ENCODE assay signal across 10 cellular contexts in the genomic region with DNA sequence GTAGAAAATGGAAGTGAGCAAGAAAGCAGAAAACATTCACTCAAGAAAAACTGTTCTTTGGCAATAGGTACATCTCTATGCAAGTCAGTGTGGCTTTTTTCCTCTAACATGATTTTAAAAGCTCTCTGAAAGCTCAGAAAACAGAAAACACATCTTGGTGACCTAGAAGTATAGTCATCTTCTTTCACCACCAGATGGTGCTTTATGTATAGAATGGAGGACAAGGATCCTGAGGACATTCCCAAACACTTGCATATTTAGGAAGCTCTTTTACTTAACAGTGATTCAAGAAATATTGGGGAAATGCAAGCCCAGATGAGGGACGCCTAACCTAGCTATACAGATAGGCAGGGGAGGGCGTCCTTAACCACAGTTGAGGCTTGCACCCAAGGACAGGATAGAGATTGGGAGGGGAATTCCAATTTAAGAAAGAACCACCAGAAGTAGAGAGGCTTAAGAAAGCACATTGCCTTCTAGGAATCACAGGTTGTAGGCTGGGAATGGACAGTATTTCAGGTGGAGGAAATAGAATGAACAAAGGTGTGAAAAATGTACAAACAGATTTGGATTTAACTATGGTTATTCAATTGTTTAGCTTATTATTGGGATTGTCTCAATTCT.
DNase-seq lines count a peak whose midpoint lies in the region; ATAC-seq and TF ChIP-seq lines count a peak whose summit lies in the region.
"Had no signal": no experiment of that assay in that cellular context is flagged by ENCODE, and none has a peak within 500 bp of the region (broad histone marks: within the 10 kb centered on the region; RNA-seq: fewer than 3 reads in every experiment).

No MANE protein-coding gene starts in this region.

- H3K27ac ChIP-seq in HEK293 (ENCODE audit: extremely low read depth, low read depth, low read length): no peak overlapping the region

- ATAC-seq in GM18498 (IDR thresholded peaks at IDR 0.05; ENCODE audit: unreplicated experiment) (no peak), GM18520 (IDR thresholded peaks at IDR 0.05; ENCODE audit: unreplicated experiment) (no peak)

- H3K4me3 ChIP-seq in HEK293 (ENCODE audit: low read depth, low read length): no peak overlapping the region
- no peak overlapping the region for H3K4me3 ChIP-seq in WI38 (ENCODE audit: low read depth, low read length)

- POLR2A ChIA-PET in HEK293 (lab: Yijun Ruan, JAX): no interaction called here

- no peaks in the 10 kb centered on the region for H3K4me1 ChIP-seq in HEK293 (ENCODE audit: control insufficient read depth, insufficient read depth, low read length)

- DNase-seq in AG08395 (ENCODE audit: low spot score) (peak; percentile 55), inferior parietal cortex (ENCODE audit: extremely low spot score) (peak; percentile 48)
- DNase-seq in central memory CD4-positive, alpha-beta T cell: no peak
- DNase-seq in activated CD4-positive, CD25-positive, alpha-beta regulatory T cell (lab: John Stamatoyannopoulos, UW): no peak
- DNase-seq: activated gamma-delta T cell treated with Interleukin-2 at 50 U/mL for 16 hours, GF-D8 had no signal

- no peak for TF ChIP-seq CTCF in HEK293 (tag by site-specific recombination; IDR thresholded peaks at IDR 0.05)
- TF ChIP-seq CTCF in WI38 (IDR thresholded peaks at IDR 0.05; ENCODE audit: low read depth, low read length): peak; percentile 35; the same call in 1 of the 2 replicates

- CTCF ChIA-PET in HEK293 (lab: Yijun Ruan, JAX): interaction anchor here (0.5 to 2.3 kb wide), 34 partner anchors 8 to 561 kb away, joined by 3 to 14 read pairs (median 4); no protein-coding TSS in a partner anchor

- H3K36me3 ChIP-seq in HEK293 (ENCODE audit: control insufficient read depth in 2 of 2, insufficient read depth in 1 of 2, low read length in 2 of 2): no peaks in the 10 kb centered on the region

- H3K9me3 ChIP-seq in HEK293 (ENCODE audit: control insufficient read depth, insufficient read depth, low read depth, low read length): no peaks in the 10 kb centered on the region

TF ChIP-seq in HEK293, 187 proteins besides CTCF, POLR2A, EP300 and RAD21:
- TF ChIP-seq ZNF132 (tag by site-specific recombination; IDR thresholded peaks at IDR 0.05; ENCODE audit: borderline replicate concordance): no peak
- TF ChIP-seq ZNF654 (tag by site-specific recombination; IDR thresholded peaks at IDR 0.05; ENCODE audit: low read depth): peak; percentile 48

Comparison
In these comparisons a context has a peak if more than half of its experiments do, and no peak if none do; other contexts are left out.
1. DNase-seq: peak in AG08395 (single experiment) and inferior parietal cortex (single experiment); none in central memory CD4-positive, alpha-beta T cell (single experiment) and activated CD4-positive, CD25-positive, alpha-beta regulatory T cell (0 of 4).